ENCODE assay signal across 8 cellular contexts in genomic region chr13:32586022-32586900, GRCh38. TPM values are rescaled to one million over a fixed set of nuclear protein-coding genes. Genes with fewer than 3 reads are reported as not detected.
DNase-seq lines count a peak whose midpoint lies in the region; ATAC-seq and TF ChIP-seq lines count a peak whose summit lies in the region.

A gene with protein sequence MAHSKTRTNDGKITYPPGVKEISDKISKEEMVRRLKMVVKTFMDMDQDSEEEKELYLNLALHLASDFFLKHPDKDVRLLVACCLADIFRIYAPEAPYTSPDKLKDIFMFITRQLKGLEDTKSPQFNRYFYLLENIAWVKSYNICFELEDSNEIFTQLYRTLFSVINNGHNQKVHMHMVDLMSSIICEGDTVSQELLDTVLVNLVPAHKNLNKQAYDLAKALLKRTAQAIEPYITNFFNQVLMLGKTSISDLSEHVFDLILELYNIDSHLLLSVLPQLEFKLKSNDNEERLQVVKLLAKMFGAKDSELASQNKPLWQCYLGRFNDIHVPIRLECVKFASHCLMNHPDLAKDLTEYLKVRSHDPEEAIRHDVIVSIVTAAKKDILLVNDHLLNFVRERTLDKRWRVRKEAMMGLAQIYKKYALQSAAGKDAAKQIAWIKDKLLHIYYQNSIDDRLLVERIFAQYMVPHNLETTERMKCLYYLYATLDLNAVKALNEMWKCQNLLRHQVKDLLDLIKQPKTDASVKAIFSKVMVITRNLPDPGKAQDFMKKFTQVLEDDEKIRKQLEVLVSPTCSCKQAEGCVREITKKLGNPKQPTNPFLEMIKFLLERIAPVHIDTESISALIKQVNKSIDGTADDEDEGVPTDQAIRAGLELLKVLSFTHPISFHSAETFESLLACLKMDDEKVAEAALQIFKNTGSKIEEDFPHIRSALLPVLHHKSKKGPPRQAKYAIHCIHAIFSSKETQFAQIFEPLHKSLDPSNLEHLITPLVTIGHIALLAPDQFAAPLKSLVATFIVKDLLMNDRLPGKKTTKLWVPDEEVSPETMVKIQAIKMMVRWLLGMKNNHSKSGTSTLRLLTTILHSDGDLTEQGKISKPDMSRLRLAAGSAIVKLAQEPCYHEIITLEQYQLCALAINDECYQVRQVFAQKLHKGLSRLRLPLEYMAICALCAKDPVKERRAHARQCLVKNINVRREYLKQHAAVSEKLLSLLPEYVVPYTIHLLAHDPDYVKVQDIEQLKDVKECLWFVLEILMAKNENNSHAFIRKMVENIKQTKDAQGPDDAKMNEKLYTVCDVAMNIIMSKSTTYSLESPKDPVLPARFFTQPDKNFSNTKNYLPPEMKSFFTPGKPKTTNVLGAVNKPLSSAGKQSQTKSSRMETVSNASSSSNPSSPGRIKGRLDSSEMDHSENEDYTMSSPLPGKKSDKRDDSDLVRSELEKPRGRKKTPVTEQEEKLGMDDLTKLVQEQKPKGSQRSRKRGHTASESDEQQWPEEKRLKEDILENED (N-terminal part only) (plus strand): TSS chr13:32586452. CDS start chr13:32648773, 62,321 bp downstream.

- no peaks in the 10 kb centered on the region for H3K9me3 ChIP-seq in muscle layer of colon (ENCODE audit: low read length)

- H3K27me3 ChIP-seq in muscle layer of colon (ENCODE audit: control insufficient read depth in 1 of 2, insufficient read depth in 2 of 2, low read length in 2 of 2): no peaks in the 10 kb centered on the region

- H3K4me3 ChIP-seq in muscle layer of colon (ENCODE audit: low read depth in 1 of 2, low read length in 2 of 2): peak within 1 kb of the TSS; percentile 69 to 75

- no peaks in the 10 kb centered on the region for H3K36me3 ChIP-seq in muscle layer of colon (ENCODE audit: insufficient read depth, low read length)

- peaks cover 8% of the 10 kb centered on the region for H3K4me1 ChIP-seq in muscle layer of colon (ENCODE audit: insufficient read depth, low read length)

- H3K9ac ChIP-seq in muscle layer of colon (ENCODE audit: low read length): peak within 1 kb of the TSS; percentile 86

- no peaks in the 10 kb centered on the region for H3K27me3 Mint-ChIP-seq in activated T-cell treated with anti-CD3 and anti-CD28 coated beads, Interleukin-2, amount 50 U/mL, for 4 hours (ENCODE audit: low read depth)

- peak within 1 kb of the TSS; percentile 89 for H3K27ac ChIP-seq in muscle layer of colon (ENCODE audit: low read depth, low read length)

- no peaks in the 10 kb centered on the region for H3K9me3 Mint-ChIP-seq in activated T-cell treated with anti-CD3 and anti-CD28 coated beads, Interleukin-2, amount 50 U/mL, for 4 hours

- peak within 1 kb of the TSS; percentile 97 for H3K4me3 Mint-ChIP-seq in activated T-cell treated with anti-CD3 and anti-CD28 coated beads, Interleukin-2, amount 50 U/mL, for 4 hours

- DNase-seq in DMS53 treated with DMSO at 0.1 percent for 48 hours (lab: John Stamatoyannopoulos, UW; ENCODE audit: unreplicated experiment) (peak; percentile 91), KG1 (lab: John Stamatoyannopoulos, UW) (peak; percentile 88)
- peak; percentile 93 for DNase-seq in activated T-cell treated with anti-CD3 and anti-CD28 coated beads, Interleukin-2, amount 50 U/mL, for 4 hours
- peak; percentile 78 for DNase-seq in stimulated activated CD8-positive, alpha-beta memory T cell treated with anti-CD3 and anti-CD28 coated beads, Interleukin-7, amount 100 ng/mL, for 24 hours (ENCODE audit: low read depth)

- peaks cover 39% of the 10 kb centered on the region for H3K4me1 Mint-ChIP-seq in activated T-cell treated with anti-CD3 and anti-CD28 coated beads, Interleukin-2, amount 50 U/mL, for 4 hours (ENCODE audit: low read depth)

- peak; percentile 83 for ATAC-seq in GM21717 (IDR thresholded peaks at IDR 0.05; ENCODE audit: unreplicated experiment)
- ATAC-seq in activated T-cell treated with anti-CD3 and anti-CD28 coated beads, Interleukin-2, amount 50 U/mL, for 4 hours: peak; percentile 90 to 92
- ATAC-seq in esophagus mucosa: peak; percentile 100

- H3K36me3 Mint-ChIP-seq in activated T-cell treated with anti-CD3 and anti-CD28 coated beads, Interleukin-2, amount 50 U/mL, for 4 hours (ENCODE audit: insufficient read depth): peaks cover 3% of the 10 kb centered on the region

TF ChIP-seq in PFSK-1, 5 proteins besides CTCF, POLR2A, EP300 and RAD21:
- TF ChIP-seq FOXP2 (optimal IDR thresholded peaks at IDR 0.05; ENCODE audit: borderline replicate concordance, extremely low read depth, extremely low read length, insufficient read depth) (peak; percentile 84), POLR2AphosphoS5 (IDR thresholded peaks at IDR 0.05; ENCODE audit: low read depth, low read length) (no peak)

RNA-seq across cellular contexts. Expression of the gene that starts here (rescaled TPM):
- polyA plus RNA-seq in PFSK-1 (2012; ENCODE audit: insufficient read length, low read depth): 5.1 TPM
- 10 to 100 TPM; 37.6 to 41.8 (median 38.2) TPM for total RNA-seq in activated T-cell treated with anti-CD3 and anti-CD28 coated beads, Interleukin-2, amount 50 U/mL, for 4 hours
- total RNA-seq in esophagus mucosa: 14.3 TPM

Comparison
In these comparisons a context has a peak if more than half of its experiments do, and no peak if none do; other contexts are left out.
1. Peak in every context shown above with its lines: DNase-seq, ATAC-seq, H3K4me3 ChIP-seq and H3K27ac ChIP-seq.